ENCODE assay signal across 1 cellular context in genomic region chr12:6748761-6749160, GRCh38.
TF ChIP-seq lines count a peak whose summit lies in the region.

No MANE protein-coding gene starts in this region.

TF ChIP-seq in K562, 482 proteins besides CTCF, POLR2A, EP300 and RAD21:
- no peak for TF ChIP-seq HNRNPL (IDR thresholded peaks at IDR 0.05; ENCODE audit: low read depth, low read length)
- no peak for TF ChIP-seq ZNF395 (CRISPR knock-in tag; IDR thresholded peaks at IDR 0.05)
- peak; percentile 49 for TF ChIP-seq RBFOX2 (IDR thresholded peaks at IDR 0.05; ENCODE audit: low read depth, low read length)
- TF ChIP-seq ZNF764 (CRISPR knock-in tag; IDR thresholded peaks at IDR 0.05; ENCODE audit: low read depth) = no peak
- no peak for TF ChIP-seq U2AF1 (optimal IDR thresholded peaks at IDR 0.05; ENCODE audit: low read depth, low read length)
- no peak for TF ChIP-seq SFPQ (IDR thresholded peaks at IDR 0.05; ENCODE audit: low read depth, low read length)
- TF ChIP-seq CCNT2 (IDR thresholded peaks at IDR 0.05; ENCODE audit: borderline replicate concordance, extremely low read depth, insufficient read length, low read depth, low read length) = no peak
- TF ChIP-seq CREM (IDR thresholded peaks at IDR 0.05; ENCODE audit: low read depth) = no peak
- no peak for TF ChIP-seq RBM15 (IDR thresholded peaks at IDR 0.05; ENCODE audit: insufficient read depth, low read length)
